Comparison of ENCODE assay signal across 19 cellular contexts in the genomic region with DNA sequence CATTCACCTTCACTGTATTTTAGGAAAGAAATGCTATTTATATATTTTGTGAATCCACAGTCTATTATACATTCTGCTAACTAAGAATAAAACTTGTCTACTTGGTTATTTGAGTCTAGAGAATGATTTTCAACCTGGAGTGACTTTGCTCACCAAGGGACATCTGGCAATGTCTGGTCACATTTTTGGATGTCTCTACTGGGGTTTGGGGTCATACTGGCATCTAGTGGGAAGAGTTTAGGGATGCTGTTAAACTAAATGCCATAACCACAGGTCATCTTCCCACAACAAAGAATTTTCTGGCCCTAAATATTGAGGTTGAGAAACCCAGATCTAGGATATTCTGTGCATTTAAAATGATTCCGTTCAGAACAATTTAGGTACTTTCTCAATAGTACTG. TPM values are rescaled to one million over a fixed set of nuclear protein-coding genes. Genes with fewer than 3 reads are reported as not detected.
DNase-seq lines count a peak whose midpoint lies in the region; ATAC-seq and TF ChIP-seq lines count a peak whose summit lies in the region.
"Had no signal": no experiment of that assay in that cellular context is flagged by ENCODE, and none has a peak within 500 bp of the region (broad histone marks: within the 10 kb centered on the region; RNA-seq: fewer than 3 reads in every experiment).

No MANE protein-coding gene starts in this region.

- CTCF ChIA-PET in activated CD8-positive, alpha-beta memory T cell treated with anti-CD3 and anti-CD28 coated beads, Interleukin-2, amount 10 ng/mL, durations not matched to agents 7 days and 5 days (lab: Charles Lee): no interaction called here

- no peaks in the 10 kb centered on the region for H3K9me3 Mint-ChIP-seq in activated CD8-positive, alpha-beta memory T cell treated with anti-CD3 and anti-CD28 coated beads, Interleukin-2, amount 10 ng/mL, durations not matched to agents 7 days and 5 days (ENCODE audit: low read depth)
- H3K9me3 Mint-ChIP-seq in activated T-helper 1 cell treated with anti-CD3 and anti-CD28 coated beads, Interleukin-12 subunit alpha, Interleukin-12 subunit beta, Interleukin-2, Interleukin-4 antibody, amounts not matched to agents 30 ng/mL and 10 ng/mL and 1 ng/mL, durations not matched to agents 14 hours and 24 hours and 36 hours: no peaks in the 10 kb centered on the region

- ATAC-seq in omental fat pad (ENCODE audit: low FRiP score): no peak
- no peak for ATAC-seq in activated CD8-positive, alpha-beta memory T cell treated with anti-CD3 and anti-CD28 coated beads, Interleukin-2, amount 10 ng/mL, durations not matched to agents 7 days and 5 days
- ATAC-seq in GM19035 (IDR thresholded peaks at IDR 0.05; ENCODE audit: unreplicated experiment): no peak
- ATAC-seq: heart left ventricle had no signal

- no peaks in the 10 kb centered on the region for H3K36me3 Mint-ChIP-seq in activated CD8-positive, alpha-beta memory T cell treated with anti-CD3 and anti-CD28 coated beads, Interleukin-2, amount 10 ng/mL, durations not matched to agents 7 days and 5 days
- H3K36me3 Mint-ChIP-seq in activated T-helper 1 cell treated with anti-CD3 and anti-CD28 coated beads, Interleukin-12 subunit alpha, Interleukin-12 subunit beta, Interleukin-2, Interleukin-4 antibody, amounts not matched to agents 30 ng/mL and 10 ng/mL and 1 ng/mL, durations not matched to agents 14 hours and 24 hours and 36 hours (ENCODE audit: low read depth): no peaks in the 10 kb centered on the region

- H3K27me3 Mint-ChIP-seq in activated CD8-positive, alpha-beta memory T cell treated with anti-CD3 and anti-CD28 coated beads, Interleukin-2, amount 10 ng/mL, durations not matched to agents 7 days and 5 days: peaks cover 6% of the 10 kb centered on the region
- H3K27me3 Mint-ChIP-seq in activated T-helper 1 cell treated with anti-CD3 and anti-CD28 coated beads, Interleukin-12 subunit alpha, Interleukin-12 subunit beta, Interleukin-2, Interleukin-4 antibody, amounts not matched to agents 30 ng/mL and 10 ng/mL and 1 ng/mL, durations not matched to agents 14 hours and 24 hours and 36 hours (ENCODE audit: insufficient read depth): no peaks in the 10 kb centered on the region

- intact Hi-C loops in activated T-helper 1 cell treated with anti-CD3 and anti-CD28 coated beads, Interleukin-12 subunit alpha, Interleukin-12 subunit beta, Interleukin-2, Interleukin-4 antibody, amounts not matched to agents 30 ng/mL and 10 ng/mL and 1 ng/mL, durations not matched to agents 14 hours and 24 hours and 36 hours (cut with micrococcal nuclease): no loop called here

- DNase-seq in AG08395 (ENCODE audit: low spot score): peak; percentile 41
- peak; percentile 6 for DNase-seq in GM03348 (ENCODE audit: low spot score)
- peak; percentile 65 for DNase-seq in NCI-H69 (lab: John Stamatoyannopoulos, UW)
- peak; percentile 5 for DNase-seq in epithelial cell of esophagus (ENCODE audit: low read depth)
- DNase-seq in omental fat pad (ENCODE audit: low spot score): no peak
- no peak for DNase-seq in activated CD8-positive, alpha-beta memory T cell treated with anti-CD3 and anti-CD28 coated beads, Interleukin-2, amount 10 ng/mL, durations not matched to agents 7 days and 5 days
- no peak for DNase-seq in activated T-helper 1 cell treated with anti-CD3 and anti-CD28 coated beads, Interleukin-12 subunit alpha, Interleukin-12 subunit beta, Interleukin-2, Interleukin-4 antibody, amounts not matched to agents 30 ng/mL and 10 ng/mL and 1 ng/mL, durations not matched to agents 14 hours and 24 hours and 36 hours (ENCODE audit: low spot score)
- DNase-seq: activated CD4-positive, alpha-beta T cell treated with anti-CD3 and anti-CD28 coated beads, Interleukin-2, amount 50 U/mL, for 4 hours; DND-41; heart left ventricle; kidney; MG63; NK-92 treated with Interleukin-12 subunit alpha and Interleukin-12 subunit beta, amount 100 ng/mL, for 24 hours; stimulated activated CD4-positive, alpha-beta T cell treated with anti-CD3 and anti-CD28 coated beads, Interleukin-4, amount 100 ng/mL, for 24 hours had no signal

- H3K4me3 Mint-ChIP-seq in activated CD8-positive, alpha-beta memory T cell treated with anti-CD3 and anti-CD28 coated beads, Interleukin-2, amount 10 ng/mL, durations not matched to agents 7 days and 5 days: no peak overlapping the region
- H3K4me3 Mint-ChIP-seq in activated T-helper 1 cell treated with anti-CD3 and anti-CD28 coated beads, Interleukin-12 subunit alpha, Interleukin-12 subunit beta, Interleukin-2, Interleukin-4 antibody, amounts not matched to agents 30 ng/mL and 10 ng/mL and 1 ng/mL, durations not matched to agents 14 hours and 24 hours and 36 hours: no peak overlapping the region

- peak; percentile 11 for TF ChIP-seq CTCF in epithelial cell of esophagus (IDR thresholded peaks at IDR 0.05; ENCODE audit: insufficient read depth, low read depth, low read length, missing control alignments)
- TF ChIP-seq CTCF in omental fat pad (IDR thresholded peaks at IDR 0.05): no peak

- no peak overlapping the region for H3K4me3 ChIP-seq in epithelial cell of esophagus (ENCODE audit: low read length)
- H3K4me3 ChIP-seq: heart left ventricle, MG63, SJSA1, tibial nerve had no signal

- H3K27ac Mint-ChIP-seq in activated CD8-positive, alpha-beta memory T cell treated with anti-CD3 and anti-CD28 coated beads, Interleukin-2, amount 10 ng/mL, durations not matched to agents 7 days and 5 days: no peak overlapping the region
- H3K27ac Mint-ChIP-seq in activated T-helper 1 cell treated with anti-CD3 and anti-CD28 coated beads, Interleukin-12 subunit alpha, Interleukin-12 subunit beta, Interleukin-2, Interleukin-4 antibody, amounts not matched to agents 30 ng/mL and 10 ng/mL and 1 ng/mL, durations not matched to agents 14 hours and 24 hours and 36 hours: no peak overlapping the region

- no peaks in the 10 kb centered on the region for H3K4me1 Mint-ChIP-seq in activated CD8-positive, alpha-beta memory T cell treated with anti-CD3 and anti-CD28 coated beads, Interleukin-2, amount 10 ng/mL, durations not matched to agents 7 days and 5 days
- H3K4me1 Mint-ChIP-seq in activated T-helper 1 cell treated with anti-CD3 and anti-CD28 coated beads, Interleukin-12 subunit alpha, Interleukin-12 subunit beta, Interleukin-2, Interleukin-4 antibody, amounts not matched to agents 30 ng/mL and 10 ng/mL and 1 ng/mL, durations not matched to agents 14 hours and 24 hours and 36 hours (ENCODE audit: low read depth): no peaks in the 10 kb centered on the region

RNA-seq across cellular contexts. Expression of a gene that starts 26.0 kb away (rescaled TPM):
- total RNA-seq in omental fat pad: 1 to 10 TPM in 2 of 4 donors, under 1 TPM in 2; 0.24 to 1.4 (median 0.93) TPM
- total RNA-seq in activated CD8-positive, alpha-beta memory T cell treated with anti-CD3 and anti-CD28 coated beads, Interleukin-2, amount 10 ng/mL, durations not matched to agents 7 days and 5 days: not detected
- total RNA-seq in activated T-helper 1 cell treated with anti-CD3 and anti-CD28 coated beads, Interleukin-12 subunit alpha, Interleukin-12 subunit beta, Interleukin-2, Interleukin-4 antibody, amounts not matched to agents 30 ng/mL and 10 ng/mL and 1 ng/mL, durations not matched to agents 14 hours and 24 hours and 36 hours: not detected in 2 replicates
- total RNA-seq: endothelial cell of umbilical vein, HT-29, SJSA1 had no signal

Comparison
In these comparisons a context has a peak if more than half of its experiments do, and no peak if none do; other contexts are left out.
1. DNase-seq: peak in AG08395 (single experiment), GM03348 (single experiment), NCI-H69 (single experiment) and epithelial cell of esophagus (single experiment); none in omental fat pad (single experiment), activated CD8-positive, alpha-beta memory T cell treated with anti-CD3 and anti-CD28 coated beads, Interleukin-2, amount 10 ng/mL, durations not matched to agents 7 days and 5 days (single experiment) and activated T-helper 1 cell treated with anti-CD3 and anti-CD28 coated beads, Interleukin-12 subunit alpha, Interleukin-12 subunit beta, Interleukin-2, Interleukin-4 antibody, amounts not matched to agents 30 ng/mL and 10 ng/mL and 1 ng/mL, durations not matched to agents 14 hours and 24 hours and 36 hours (single experiment).